1 cellular context compared by ENCODE assay signal in the genomic region with DNA sequence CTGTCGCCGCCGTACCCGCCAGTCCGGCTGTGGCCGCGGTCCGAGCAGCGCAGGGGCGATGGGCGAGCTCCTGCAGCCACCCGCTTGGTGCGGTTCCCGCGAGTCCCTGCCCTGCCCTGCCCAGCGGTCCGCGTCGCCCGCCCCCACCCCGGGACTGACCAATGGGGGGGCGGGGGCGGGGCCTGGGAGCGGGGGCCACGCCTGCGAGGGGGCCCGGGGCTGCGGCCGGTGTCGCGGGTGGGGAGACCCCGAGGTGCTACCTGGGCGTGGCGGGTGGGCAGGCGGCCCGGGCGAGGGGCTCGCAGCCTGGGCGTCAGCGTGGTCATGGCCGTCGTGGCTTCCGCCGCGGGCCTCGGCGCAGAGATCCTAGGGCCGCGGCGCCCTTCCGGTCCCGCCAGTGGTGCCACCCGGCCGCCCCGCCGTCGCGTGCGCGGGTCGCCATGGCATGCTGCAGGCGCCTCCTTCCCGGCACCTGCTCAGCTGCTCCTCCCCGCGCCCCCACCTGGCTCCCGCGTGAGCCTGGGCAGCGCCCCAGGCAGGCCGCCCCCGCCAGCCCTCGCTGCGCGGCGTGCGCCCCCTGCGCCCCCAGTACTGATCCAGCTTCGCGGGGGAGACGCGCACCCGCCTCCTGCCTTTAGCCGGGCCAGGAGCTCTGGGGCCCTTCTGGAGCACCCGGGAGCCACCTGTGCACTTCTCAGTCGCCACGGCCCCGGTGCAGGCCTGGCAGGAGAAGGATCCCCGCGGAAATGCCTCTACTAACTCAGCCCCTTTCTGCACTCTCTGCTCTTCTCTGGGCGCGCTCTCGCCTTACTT.
A peak's percentile ranks its signal among the peaks of the same experiment; 100 is the strongest.
TF ChIP-seq lines count a peak whose summit lies in the region.

A gene with protein sequence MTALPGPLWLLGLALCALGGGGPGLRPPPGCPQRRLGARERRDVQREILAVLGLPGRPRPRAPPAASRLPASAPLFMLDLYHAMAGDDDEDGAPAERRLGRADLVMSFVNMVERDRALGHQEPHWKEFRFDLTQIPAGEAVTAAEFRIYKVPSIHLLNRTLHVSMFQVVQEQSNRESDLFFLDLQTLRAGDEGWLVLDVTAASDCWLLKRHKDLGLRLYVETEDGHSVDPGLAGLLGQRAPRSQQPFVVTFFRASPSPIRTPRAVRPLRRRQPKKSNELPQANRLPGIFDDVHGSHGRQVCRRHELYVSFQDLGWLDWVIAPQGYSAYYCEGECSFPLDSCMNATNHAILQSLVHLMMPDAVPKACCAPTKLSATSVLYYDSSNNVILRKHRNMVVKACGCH (minus strand): TSS at position 108 of the 813 bp plus-strand sequence. CDS start 380 bp downstream, outside the sequence.

TF ChIP-seq in HepG2, 621 proteins besides CTCF, POLR2A, EP300 and RAD21 (continued from another document and continues in another):
- TF ChIP-seq, protein P1, sequence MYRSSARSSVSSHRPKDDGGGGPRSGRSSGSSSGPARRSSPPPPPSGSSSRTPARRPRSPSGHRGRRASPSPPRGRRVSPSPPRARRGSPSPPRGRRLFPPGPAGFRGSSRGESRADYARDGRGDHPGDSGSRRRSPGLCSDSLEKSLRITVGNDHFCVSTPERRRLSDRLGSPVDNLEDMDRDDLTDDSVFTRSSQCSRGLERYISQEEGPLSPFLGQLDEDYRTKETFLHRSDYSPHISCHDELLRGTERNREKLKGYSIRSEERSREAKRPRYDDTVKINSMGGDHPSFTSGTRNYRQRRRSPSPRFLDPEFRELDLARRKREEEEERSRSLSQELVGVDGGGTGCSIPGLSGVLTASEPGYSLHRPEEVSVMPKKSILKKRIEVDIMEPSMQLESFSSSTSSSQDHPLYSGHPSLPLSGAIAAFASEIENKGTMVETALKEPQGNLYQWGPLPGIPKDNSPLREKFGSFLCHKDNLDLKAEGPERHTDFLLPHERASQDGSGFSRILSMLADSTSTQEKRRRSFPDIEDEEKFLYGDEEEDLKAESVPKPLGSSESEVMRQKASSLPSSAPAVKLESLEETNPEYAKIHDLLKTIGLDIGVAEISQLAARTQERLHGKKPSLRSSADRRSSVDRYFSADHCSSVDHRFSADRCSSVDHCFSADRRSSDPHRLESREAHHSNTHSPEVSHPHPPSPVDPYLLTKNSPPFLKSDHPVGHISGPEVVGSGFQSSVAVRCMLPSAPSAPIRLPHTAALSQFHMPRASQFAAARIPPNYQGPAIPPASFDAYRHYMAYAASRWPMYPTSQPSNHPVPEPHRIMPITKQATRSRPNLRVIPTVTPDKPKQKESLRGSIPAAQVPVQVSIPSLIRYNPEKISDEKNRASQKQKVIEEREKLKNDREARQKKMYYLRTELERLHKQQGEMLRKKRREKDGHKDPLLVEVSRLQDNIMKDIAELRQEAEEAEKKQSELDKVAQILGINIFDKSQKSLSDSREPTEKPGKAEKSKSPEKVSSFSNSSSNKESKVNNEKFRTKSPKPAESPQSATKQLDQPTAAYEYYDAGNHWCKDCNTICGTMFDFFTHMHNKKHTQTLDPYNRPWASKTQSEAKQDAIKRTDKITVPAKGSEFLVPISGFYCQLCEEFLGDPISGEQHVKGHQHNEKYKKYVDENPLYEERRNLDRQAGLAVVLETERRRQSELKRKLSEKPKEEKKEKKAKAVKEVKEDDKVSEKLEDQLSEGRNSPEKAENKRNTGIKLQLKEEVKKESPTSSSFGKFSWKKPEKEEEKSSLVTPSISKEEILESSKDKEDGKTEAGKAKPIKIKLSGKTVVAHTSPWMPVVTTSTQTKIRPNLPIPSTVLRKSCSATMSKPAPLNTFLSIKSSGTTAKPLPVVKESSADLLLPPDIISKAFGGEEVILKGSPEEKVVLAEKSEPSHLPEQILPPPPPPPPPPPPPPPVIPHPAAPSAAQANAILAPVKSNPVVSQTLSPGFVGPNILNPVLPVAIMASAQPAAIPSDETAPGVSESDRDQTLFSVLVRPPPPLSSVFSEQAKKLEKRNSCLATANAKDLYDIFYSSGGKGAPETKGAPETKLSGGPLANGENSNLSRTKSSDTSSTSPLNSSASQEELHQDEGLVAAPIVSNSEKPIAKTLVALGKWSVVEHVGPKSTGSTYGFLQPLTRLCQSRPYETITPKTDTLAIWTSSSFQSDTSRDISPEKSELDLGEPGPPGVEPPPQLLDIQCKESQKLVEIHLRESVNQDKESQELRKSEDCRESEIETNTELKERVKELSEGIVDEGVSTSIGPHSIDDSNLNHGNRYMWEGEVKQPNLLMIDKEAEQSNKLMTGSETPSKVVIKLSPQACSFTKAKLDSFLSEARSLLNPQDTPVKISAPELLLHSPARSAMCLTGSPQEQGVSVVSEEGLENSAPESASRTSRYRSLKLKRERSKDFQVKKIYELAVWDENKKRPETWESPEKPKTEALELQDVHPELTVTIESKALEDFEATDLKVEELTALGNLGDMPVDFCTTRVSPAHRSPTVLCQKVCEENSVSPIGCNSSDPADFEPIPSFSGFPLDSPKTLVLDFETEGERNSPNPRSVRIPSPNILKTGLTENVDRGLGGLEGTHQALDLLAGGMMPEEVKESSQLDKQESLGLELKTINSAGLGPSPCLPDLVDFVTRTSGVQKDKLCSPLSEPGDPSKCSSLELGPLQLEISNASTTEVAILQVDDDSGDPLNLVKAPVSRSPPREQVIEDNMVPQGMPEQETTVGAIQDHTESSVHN (CRISPR knock-in tag; IDR thresholded peaks at IDR 0.05) = no peak
- TF ChIP-seq PHF21A (CRISPR knock-in tag; IDR thresholded peaks at IDR 0.05) = 0 out of 2 replicates have a peak, but pooled peaks have one; percentile 17
- peak; percentile 10; the same call in 1 of the 2 replicates for TF ChIP-seq ELF3 (CRISPR knock-in tag; IDR thresholded peaks at IDR 0.05)
- TF ChIP-seq, protein P2, sequence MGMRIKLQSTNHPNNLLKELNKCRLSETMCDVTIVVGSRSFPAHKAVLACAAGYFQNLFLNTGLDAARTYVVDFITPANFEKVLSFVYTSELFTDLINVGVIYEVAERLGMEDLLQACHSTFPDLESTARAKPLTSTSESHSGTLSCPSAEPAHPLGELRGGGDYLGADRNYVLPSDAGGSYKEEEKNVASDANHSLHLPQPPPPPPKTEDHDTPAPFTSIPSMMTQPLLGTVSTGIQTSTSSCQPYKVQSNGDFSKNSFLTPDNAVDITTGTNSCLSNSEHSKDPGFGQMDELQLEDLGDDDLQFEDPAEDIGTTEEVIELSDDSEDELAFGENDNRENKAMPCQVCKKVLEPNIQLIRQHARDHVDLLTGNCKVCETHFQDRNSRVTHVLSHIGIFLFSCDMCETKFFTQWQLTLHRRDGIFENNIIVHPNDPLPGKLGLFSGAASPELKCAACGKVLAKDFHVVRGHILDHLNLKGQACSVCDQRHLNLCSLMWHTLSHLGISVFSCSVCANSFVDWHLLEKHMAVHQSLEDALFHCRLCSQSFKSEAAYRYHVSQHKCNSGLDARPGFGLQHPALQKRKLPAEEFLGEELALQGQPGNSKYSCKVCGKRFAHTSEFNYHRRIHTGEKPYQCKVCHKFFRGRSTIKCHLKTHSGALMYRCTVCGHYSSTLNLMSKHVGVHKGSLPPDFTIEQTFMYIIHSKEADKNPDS (CRISPR knock-in tag; IDR thresholded peaks at IDR 0.05) = no peak
- no peak for TF ChIP-seq POLR2AphosphoS5 (IDR thresholded peaks at IDR 0.05; ENCODE audit: low read depth, low read length)
- peak; percentile 19; the same call in 1 of the 2 replicates for TF ChIP-seq MYC (CRISPR knock-in tag; IDR thresholded peaks at IDR 0.05; ENCODE audit: borderline replicate concordance)
- TF ChIP-seq, protein P3, sequence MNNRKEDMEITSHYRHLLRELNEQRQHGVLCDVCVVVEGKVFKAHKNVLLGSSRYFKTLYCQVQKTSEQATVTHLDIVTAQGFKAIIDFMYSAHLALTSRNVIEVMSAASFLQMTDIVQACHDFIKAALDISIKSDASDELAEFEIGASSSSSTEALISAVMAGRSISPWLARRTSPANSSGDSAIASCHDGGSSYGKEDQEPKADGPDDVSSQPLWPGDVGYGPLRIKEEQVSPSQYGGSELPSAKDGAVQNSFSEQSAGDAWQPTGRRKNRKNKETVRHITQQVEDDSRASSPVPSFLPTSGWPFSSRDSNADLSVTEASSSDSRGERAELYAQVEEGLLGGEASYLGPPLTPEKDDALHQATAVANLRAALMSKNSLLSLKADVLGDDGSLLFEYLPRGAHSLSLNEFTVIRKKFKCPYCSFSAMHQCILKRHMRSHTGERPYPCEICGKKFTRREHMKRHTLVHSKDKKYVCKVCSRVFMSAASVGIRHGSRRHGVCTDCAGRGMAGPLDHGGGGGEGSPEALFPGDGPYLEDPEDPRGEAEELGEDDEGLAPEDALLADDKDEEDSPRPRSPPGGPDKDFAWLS (CRISPR knock-in tag; IDR thresholded peaks at IDR 0.05; ENCODE audit: borderline replicate concordance) = no peak
- TF ChIP-seq, protein P4, sequence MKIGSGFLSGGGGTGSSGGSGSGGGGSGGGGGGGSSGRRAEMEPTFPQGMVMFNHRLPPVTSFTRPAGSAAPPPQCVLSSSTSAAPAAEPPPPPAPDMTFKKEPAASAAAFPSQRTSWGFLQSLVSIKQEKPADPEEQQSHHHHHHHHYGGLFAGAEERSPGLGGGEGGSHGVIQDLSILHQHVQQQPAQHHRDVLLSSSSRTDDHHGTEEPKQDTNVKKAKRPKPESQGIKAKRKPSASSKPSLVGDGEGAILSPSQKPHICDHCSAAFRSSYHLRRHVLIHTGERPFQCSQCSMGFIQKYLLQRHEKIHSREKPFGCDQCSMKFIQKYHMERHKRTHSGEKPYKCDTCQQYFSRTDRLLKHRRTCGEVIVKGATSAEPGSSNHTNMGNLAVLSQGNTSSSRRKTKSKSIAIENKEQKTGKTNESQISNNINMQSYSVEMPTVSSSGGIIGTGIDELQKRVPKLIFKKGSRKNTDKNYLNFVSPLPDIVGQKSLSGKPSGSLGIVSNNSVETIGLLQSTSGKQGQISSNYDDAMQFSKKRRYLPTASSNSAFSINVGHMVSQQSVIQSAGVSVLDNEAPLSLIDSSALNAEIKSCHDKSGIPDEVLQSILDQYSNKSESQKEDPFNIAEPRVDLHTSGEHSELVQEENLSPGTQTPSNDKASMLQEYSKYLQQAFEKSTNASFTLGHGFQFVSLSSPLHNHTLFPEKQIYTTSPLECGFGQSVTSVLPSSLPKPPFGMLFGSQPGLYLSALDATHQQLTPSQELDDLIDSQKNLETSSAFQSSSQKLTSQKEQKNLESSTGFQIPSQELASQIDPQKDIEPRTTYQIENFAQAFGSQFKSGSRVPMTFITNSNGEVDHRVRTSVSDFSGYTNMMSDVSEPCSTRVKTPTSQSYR (CRISPR knock-in tag; IDR thresholded peaks at IDR 0.05; ENCODE audit: borderline replicate concordance) = no peak
- TF ChIP-seq GATA4 (IDR thresholded peaks at IDR 0.05; ENCODE audit: borderline replicate concordance, low read depth) = no peak
- TF ChIP-seq ZNF431 (CRISPR knock-in tag; IDR thresholded peaks at IDR 0.05; ENCODE audit: borderline replicate concordance, low read depth) = 0 out of 2 replicates have a peak, but pooled peaks have one; percentile 29
- 0 out of 2 replicates have a peak, but pooled peaks have one; percentile 34 for TF ChIP-seq ZNF329 (CRISPR knock-in tag; IDR thresholded peaks at IDR 0.05; ENCODE audit: low read depth)
- TF ChIP-seq, protein P5, sequence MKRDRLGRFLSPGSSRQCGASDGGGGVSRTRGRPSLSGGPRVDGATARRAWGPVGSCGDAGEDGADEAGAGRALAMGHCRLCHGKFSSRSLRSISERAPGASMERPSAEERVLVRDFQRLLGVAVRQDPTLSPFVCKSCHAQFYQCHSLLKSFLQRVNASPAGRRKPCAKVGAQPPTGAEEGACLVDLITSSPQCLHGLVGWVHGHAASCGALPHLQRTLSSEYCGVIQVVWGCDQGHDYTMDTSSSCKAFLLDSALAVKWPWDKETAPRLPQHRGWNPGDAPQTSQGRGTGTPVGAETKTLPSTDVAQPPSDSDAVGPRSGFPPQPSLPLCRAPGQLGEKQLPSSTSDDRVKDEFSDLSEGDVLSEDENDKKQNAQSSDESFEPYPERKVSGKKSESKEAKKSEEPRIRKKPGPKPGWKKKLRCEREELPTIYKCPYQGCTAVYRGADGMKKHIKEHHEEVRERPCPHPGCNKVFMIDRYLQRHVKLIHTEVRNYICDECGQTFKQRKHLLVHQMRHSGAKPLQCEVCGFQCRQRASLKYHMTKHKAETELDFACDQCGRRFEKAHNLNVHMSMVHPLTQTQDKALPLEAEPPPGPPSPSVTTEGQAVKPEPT (CRISPR knock-in tag; IDR thresholded peaks at IDR 0.05; ENCODE audit: low read depth) = peak; percentile 66; the same call in 1 of the 2 replicates
- no peak for TF ChIP-seq MYNN (CRISPR knock-in tag; IDR thresholded peaks at IDR 0.05; ENCODE audit: low read depth)
- TF ChIP-seq, protein P6, sequence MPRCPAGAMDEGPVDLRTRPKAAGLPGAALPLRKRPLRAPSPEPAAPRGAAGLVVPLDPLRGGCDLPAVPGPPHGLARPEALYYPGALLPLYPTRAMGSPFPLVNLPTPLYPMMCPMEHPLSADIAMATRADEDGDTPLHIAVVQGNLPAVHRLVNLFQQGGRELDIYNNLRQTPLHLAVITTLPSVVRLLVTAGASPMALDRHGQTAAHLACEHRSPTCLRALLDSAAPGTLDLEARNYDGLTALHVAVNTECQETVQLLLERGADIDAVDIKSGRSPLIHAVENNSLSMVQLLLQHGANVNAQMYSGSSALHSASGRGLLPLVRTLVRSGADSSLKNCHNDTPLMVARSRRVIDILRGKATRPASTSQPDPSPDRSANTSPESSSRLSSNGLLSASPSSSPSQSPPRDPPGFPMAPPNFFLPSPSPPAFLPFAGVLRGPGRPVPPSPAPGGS (CRISPR knock-in tag; IDR thresholded peaks at IDR 0.05) = no peak
- peak; percentile 50; the same call in 1 of the 2 replicates for TF ChIP-seq RNF2 (conservative IDR thresholded peaks at IDR 0.05; ENCODE audit: low read depth)
- TF ChIP-seq POLR2AphosphoS2 (IDR thresholded peaks at IDR 0.05; ENCODE audit: low read depth, low read length) = no peak
- TF ChIP-seq ZNF652 (CRISPR knock-in tag; IDR thresholded peaks at IDR 0.05; ENCODE audit: borderline replicate concordance, low read depth) = no peak
- TF ChIP-seq, protein P7, sequence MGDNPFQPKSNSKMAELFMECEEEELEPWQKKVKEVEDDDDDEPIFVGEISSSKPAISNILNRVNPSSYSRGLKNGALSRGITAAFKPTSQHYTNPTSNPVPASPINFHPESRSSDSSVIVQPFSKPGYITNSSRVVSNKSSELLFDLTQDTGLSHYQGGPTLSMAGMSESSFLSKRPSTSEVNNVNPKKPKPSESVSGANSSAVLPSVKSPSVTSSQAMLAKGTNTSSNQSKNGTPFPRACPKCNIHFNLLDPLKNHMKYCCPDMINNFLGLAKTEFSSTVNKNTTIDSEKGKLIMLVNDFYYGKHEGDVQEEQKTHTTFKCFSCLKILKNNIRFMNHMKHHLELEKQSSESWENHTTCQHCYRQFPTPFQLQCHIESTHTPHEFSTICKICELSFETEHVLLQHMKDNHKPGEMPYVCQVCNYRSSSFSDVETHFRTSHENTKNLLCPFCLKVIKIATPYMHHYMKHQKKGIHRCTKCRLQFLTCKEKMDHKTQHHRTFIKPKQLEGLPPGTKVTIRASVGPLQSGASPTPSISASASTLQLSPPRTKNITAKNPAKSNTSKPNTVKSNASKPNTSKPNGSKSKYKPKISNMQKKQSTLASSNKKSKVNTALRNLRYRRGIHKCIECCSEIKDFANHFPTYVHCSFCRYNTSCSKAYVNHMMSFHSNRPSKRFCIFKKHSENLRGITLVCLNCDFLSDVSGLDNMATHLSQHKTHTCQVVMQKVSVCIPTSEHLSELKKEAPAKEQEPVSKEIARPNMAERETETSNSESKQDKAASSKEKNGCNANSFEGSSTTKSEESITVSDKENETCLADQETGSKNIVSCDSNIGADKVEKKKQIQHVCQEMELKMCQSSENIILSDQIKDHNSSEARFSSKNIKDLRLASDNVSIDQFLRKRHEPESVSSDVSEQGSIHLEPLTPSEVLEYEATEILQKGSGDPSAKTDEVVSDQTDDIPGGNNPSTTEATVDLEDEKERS (CRISPR knock-in tag; IDR thresholded peaks at IDR 0.05) = no peak
- TF ChIP-seq ZNF331 (CRISPR knock-in tag; IDR thresholded peaks at IDR 0.05) = no peak
- no peak for TF ChIP-seq RFX1 (IDR thresholded peaks at IDR 0.05)
- TF ChIP-seq, protein P8, sequence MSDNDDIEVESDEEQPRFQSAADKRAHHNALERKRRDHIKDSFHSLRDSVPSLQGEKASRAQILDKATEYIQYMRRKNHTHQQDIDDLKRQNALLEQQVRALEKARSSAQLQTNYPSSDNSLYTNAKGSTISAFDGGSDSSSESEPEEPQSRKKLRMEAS (IDR thresholded peaks at IDR 0.05) = peak; percentile 86
- no peak for TF ChIP-seq HMGA1 (CRISPR knock-in tag; conservative IDR thresholded peaks at IDR 0.05)
- TF ChIP-seq ZNF564 (CRISPR knock-in tag; IDR thresholded peaks at IDR 0.05) = 0 out of 2 replicates have a peak, but pooled peaks have one; percentile 41
- TF ChIP-seq TBP (CRISPR knock-in tag; IDR thresholded peaks at IDR 0.05) = no peak
- TF ChIP-seq ZNF3 (CRISPR knock-in tag; IDR thresholded peaks at IDR 0.05) = no peak
